14 cellular contexts compared by ENCODE assay signal in the genomic region with DNA sequence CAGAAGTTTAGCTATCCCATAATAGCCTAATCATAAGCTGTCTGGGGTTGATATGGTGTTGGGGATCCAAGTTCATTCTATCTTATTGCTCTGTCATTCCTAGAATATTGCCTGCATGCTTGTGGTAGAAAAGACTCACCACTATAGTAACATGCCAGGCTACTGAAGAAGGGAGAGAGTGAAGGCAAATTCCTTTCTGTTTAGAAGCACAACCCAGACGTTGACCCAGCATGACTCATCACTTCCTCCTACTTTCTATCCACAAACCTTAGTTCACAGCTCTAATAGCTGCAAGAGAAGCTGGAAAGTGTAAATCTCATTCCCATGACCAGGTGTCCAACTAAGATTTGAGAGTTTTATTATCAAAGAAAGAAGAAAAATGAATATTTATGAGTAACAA. TPM values are rescaled to one million over a fixed set of nuclear protein-coding genes. Genes with fewer than 3 reads are reported as not detected.
DNase-seq lines count a peak whose midpoint lies in the region; ATAC-seq, FAIRE-seq and TF ChIP-seq lines count a peak whose summit lies in the region.
"Had no signal": no experiment of that assay in that cellular context is flagged by ENCODE, and none has a peak within 500 bp of the region (broad histone marks: within the 10 kb centered on the region; RNA-seq: fewer than 3 reads in every experiment).

No MANE protein-coding gene starts in this region.

- intact Hi-C loops in mucosa of descending colon (cut with DNase I, micrococcal nuclease), result no loop called here

- peak; percentile 94 for FAIRE-seq in H54 (lab: Jason Lieb, UNC)

- no peak overlapping the region for H3K27ac ChIP-seq in RWPE1
- H3K27ac ChIP-seq: C4-2B had no signal

- no peak overlapping the region for H3K4me3 ChIP-seq in mucosa of descending colon

- H3K9me3 ChIP-seq in mucosa of descending colon, result no peaks in the 10 kb centered on the region

- H3K36me3 ChIP-seq in mucosa of descending colon (ENCODE audit: low read depth), result no peaks in the 10 kb centered on the region

- DNase-seq in A172 (ENCODE audit: low spot score), result peak; percentile 98
- DNase-seq in H54 (ENCODE audit: insufficient read length, low spot score), result peak; percentile 20
- peak; percentile 56 for DNase-seq in RWPE1 (ENCODE audit: low spot score)
- peak; percentile 94 for DNase-seq in fibroblast of gingiva (ENCODE audit: low read depth)
- no peak for DNase-seq in iPS-NIHi7 (ENCODE audit: extremely low spot score)
- DNase-seq in NCI-H1092 treated with DMSO at 0.1 percent for 48 hours (lab: John Stamatoyannopoulos, UW), result no peak
- no peak for DNase-seq in mucosa of descending colon
- DNase-seq: activated CD4-positive, alpha-beta memory T cell treated with anti-CD3 and anti-CD28 coated beads, Interleukin-2, amount 10 ng/mL, durations not matched to agents 7 days and 5 days; effector CD8-positive, alpha-beta T cell; midbrain; NCI-H526; stimulated activated CD4-positive, alpha-beta T cell treated with anti-CD3 and anti-CD28 coated beads, Interleukin-4, amount 100 ng/mL, for 1 hour had no signal

- ATAC-seq in GM21515 (IDR thresholded peaks at IDR 0.05; ENCODE audit: unreplicated experiment), result no peak
- no peak for ATAC-seq in mucosa of descending colon

- POLR2A ChIA-PET in RWPE1 (lab: Yijun Ruan, JAX; ENCODE audit: low non-redundant PET), result no interaction called here

- TF ChIP-seq POLR2A in H54 (IDR thresholded peaks at IDR 0.05; ENCODE audit: low read depth, low read length), result no peak

- CTCF ChIA-PET in RWPE1 (lab: Yijun Ruan, JAX), result interaction anchor here (0.6 kb wide), 1 partner anchor 11 kb away, joined by 3 read pairs; no protein-coding TSS in a partner anchor

- H3K4me1 ChIP-seq in mucosa of descending colon (ENCODE audit: low read depth), result no peaks in the 10 kb centered on the region

- TF ChIP-seq CTCF in RWPE1 (conservative IDR thresholded peaks at IDR 0.05; ENCODE audit: low read depth), result no peak
- no peak for TF ChIP-seq CTCF in mucosa of descending colon (IDR thresholded peaks at IDR 0.05)

RNA-seq across cellular contexts. Expression of a gene that starts 57.8 kb away (rescaled TPM):
- 68.4 and 78.5 TPM in 2 replicates for total RNA-seq in A172 (2014; rRNA removed; shearing (Covaris generic))
- total RNA-seq in mucosa of descending colon, result 10 to 100 TPM; 31.3 to 47.9 (median 36.5) TPM

RNA-seq across cellular contexts. Expression of a gene that starts 58.1 kb away (rescaled TPM):
- total RNA-seq in A172 (2014; rRNA removed; shearing (Covaris generic)), result 21.9 and 24.6 TPM in 2 replicates
- total RNA-seq in mucosa of descending colon, result 1 to 10 TPM in 2 of 3 donors, under 1 TPM in 1; 0.29 to 5.1 (median 1.9) TPM

Comparison
In these comparisons a context has a peak if more than half of its experiments do, and no peak if none do; other contexts are left out.
1. DNase-seq: peak in A172 (single experiment), H54 (single experiment), RWPE1 (single experiment) and fibroblast of gingiva (single experiment); none in iPS-NIHi7 (single experiment), NCI-H1092 treated with DMSO at 0.1 percent for 48 hours (single experiment) and mucosa of descending colon (0 of 3).